ENCODE assay signal across 1 cellular context in genomic region chr17:40315206-40315605, GRCh38.
TF ChIP-seq lines count a peak whose summit lies in the region.

No MANE protein-coding gene starts in this region.

TF ChIP-seq in K562, 482 proteins besides CTCF, POLR2A, EP300 and RAD21:
- TF ChIP-seq ZNF583 (CRISPR knock-in tag; IDR thresholded peaks at IDR 0.05) = no peak
- no peak for TF ChIP-seq KAT8 (IDR thresholded peaks at IDR 0.05; ENCODE audit: low read depth)
- TF ChIP-seq ZNF75A (CRISPR knock-in tag; IDR thresholded peaks at IDR 0.05) = no peak
- peak; percentile 37 to 60; a peak in 3 of 4 replicates for TF ChIP-seq KDM1A (IDR thresholded peaks at IDR 0.05)
- TF ChIP-seq BCOR (IDR thresholded peaks at IDR 0.05) = peak; percentile 87
- TF ChIP-seq ZNF121 (CRISPR knock-in tag; conservative IDR thresholded peaks at IDR 0.05) = peak; percentile 92
- no peak for TF ChIP-seq NCOA1 (IDR thresholded peaks at IDR 0.05; ENCODE audit: low read depth)
- no peak for TF ChIP-seq SNRNP70 (optimal IDR thresholded peaks at IDR 0.05; ENCODE audit: low read depth, low read length)
- TF ChIP-seq HDAC1 (IDR thresholded peaks at IDR 0.05) = 0 out of 4 replicates have a peak, but pooled peaks of 1 of the 2 experiments have one; percentile 13
- TF ChIP-seq CHD4 (IDR thresholded peaks at IDR 0.05; ENCODE audit: insufficient read depth, insufficient replicate concordance, low read depth, low read length, poor library complexity, severe bottlenecking) = peak; percentile 28
- no peak for TF ChIP-seq SRSF7 (optimal IDR thresholded peaks at IDR 0.05; ENCODE audit: low read depth, low read length)
- TF ChIP-seq RBM25 (IDR thresholded peaks at IDR 0.05; ENCODE audit: low read depth, low read length, severe bottlenecking) = peak; percentile 87
